10 cellular contexts compared by ENCODE assay signal in genomic region chr13:67754016-67754415, GRCh38.
"Had no signal": no experiment of that assay in that cellular context is flagged by ENCODE, and none has a peak within 500 bp of the region (broad histone marks: within the 10 kb centered on the region; RNA-seq: fewer than 3 reads in every experiment).

No MANE protein-coding gene starts in this region.

- H3K4me1 Mint-ChIP-seq: IgD-negative memory B cell had no signal

- H3K4me2 ChIP-seq: GM23338, KMS-11 had no signal

- H3K9me3 Mint-ChIP-seq: GM23338 had no signal

- H3K27ac ChIP-seq: HL-60, KMS-11 had no signal

- H3K36me3 Mint-ChIP-seq: IgD-negative memory B cell had no signal

- H3K4me3 Mint-ChIP-seq: GM23338, HFFc6, IgD-negative memory B cell had no signal

- H3K27ac Mint-ChIP-seq: GM23338, HFFc6, IgD-negative memory B cell had no signal

- DNase-seq: H7, HFFc6, KBM-7 had no signal

- H3K36me3 ChIP-seq: HAP-1 had no signal

- H2AFZ ChIP-seq: GM23338 had no signal

- FAIRE-seq: HepG2 had no signal

- H3K27me3 Mint-ChIP-seq: IgD-negative memory B cell had no signal

- H3K4me3 ChIP-seq: GM23338, HAP-1 had no signal

- H3K9me3 ChIP-seq: HAP-1 had no signal

- ATAC-seq: GM23338, HCT116, HepG2 had no signal

- H3K9ac ChIP-seq: KMS-11 had no signal
